In the genomic region with DNA sequence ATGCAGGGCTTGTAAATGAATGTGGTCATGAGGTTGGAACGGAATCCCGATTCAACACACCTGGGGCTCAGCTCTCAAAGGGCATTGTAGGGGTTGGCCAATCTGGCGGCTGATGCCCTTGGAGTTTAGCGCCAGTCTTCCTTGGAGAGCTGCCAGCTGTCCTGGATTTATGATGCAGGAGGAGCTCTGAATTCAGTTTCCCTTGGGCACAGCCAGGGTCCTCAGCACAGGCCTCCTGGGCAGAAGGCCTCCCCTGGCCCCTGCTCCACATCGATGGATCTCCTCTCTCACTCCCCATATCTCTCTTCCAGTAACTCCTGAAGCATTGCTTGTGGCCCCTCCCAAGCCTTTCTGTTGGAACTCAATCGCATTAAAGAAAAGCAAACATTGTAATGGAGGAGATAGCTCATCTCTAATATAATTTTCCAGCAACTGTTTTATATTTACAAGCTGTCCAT, we compare ENCODE assay signal across 8 cellular contexts. TPM values are rescaled to one million over a fixed set of nuclear protein-coding genes. Genes with fewer than 3 reads are reported as not detected.
A peak's percentile ranks its signal among the peaks of the same experiment; 100 is the strongest.
DNase-seq lines count a peak whose midpoint lies in the region; FAIRE-seq and TF ChIP-seq lines count a peak whose summit lies in the region.

No MANE protein-coding gene starts in this region.

- H3K4me3 ChIP-seq in adrenal gland (no peak overlapping the region), small intestine (ENCODE audit: low read depth in 1 of 2, low read length in 2 of 2) (no peak overlapping the region)

- no peak for TF ChIP-seq CTCF in adrenal gland (IDR thresholded peaks at IDR 0.05)

- H3K36me3 Mint-ChIP-seq in activated CD4-positive, alpha-beta T cell treated with anti-CD3 and anti-CD28 coated beads, Interleukin-2, amount 10 ng/mL, durations not matched to agents 24 days and 14 days (ENCODE audit: low read depth): no peaks in the 10 kb centered on the region

- H3K9me3 ChIP-seq in adrenal gland (replicated peaks in 1 of 3): no peaks in the 10 kb centered on the region
- no peaks in the 10 kb centered on the region for H3K9me3 ChIP-seq in small intestine (ENCODE audit: control insufficient read depth, low read depth)

- intact Hi-C loops in activated CD4-positive, alpha-beta T cell treated with anti-CD3 and anti-CD28 coated beads, Interleukin-2, amount 10 ng/mL, durations not matched to agents 24 days and 14 days (cut with micrococcal nuclease): loop anchor here (2.0 kb wide), 1 partner anchor 17 kb away; no protein-coding TSS in a partner anchor
- intact Hi-C loops in adrenal gland (cut with DNase I): no loop called here

- H3K4me3 Mint-ChIP-seq in activated CD4-positive, alpha-beta T cell treated with anti-CD3 and anti-CD28 coated beads, Interleukin-2, amount 10 ng/mL, durations not matched to agents 24 days and 14 days: peak overlapping the region; percentile 50

- peaks cover 8 to 30% of the 10 kb centered on the region in 2 donors for H3K4me1 ChIP-seq in adrenal gland (replicated peaks in 1 of 2)
- H3K4me1 ChIP-seq in small intestine (ENCODE audit: control insufficient read depth in 2 of 2, insufficient read depth in 1 of 2, low read depth in 1 of 2, low read length in 1 of 2): peaks cover 3 to 7% of the 10 kb centered on the region in 2 donors

- H3K9me3 Mint-ChIP-seq in activated CD4-positive, alpha-beta T cell treated with anti-CD3 and anti-CD28 coated beads, Interleukin-2, amount 10 ng/mL, durations not matched to agents 24 days and 14 days: no peaks in the 10 kb centered on the region

- H3K27me3 ChIP-seq in adrenal gland (no peaks in the 10 kb centered on the region), small intestine (ENCODE audit: control insufficient read depth in 2 of 2, insufficient read depth in 2 of 2, low read length in 2 of 2) (no peaks in the 10 kb centered on the region)

- FAIRE-seq in small intestine (lab: Jason Lieb, UNC): no peak

- peaks cover 15% of the 10 kb centered on the region for H3K4me1 Mint-ChIP-seq in activated CD4-positive, alpha-beta T cell treated with anti-CD3 and anti-CD28 coated beads, Interleukin-2, amount 10 ng/mL, durations not matched to agents 24 days and 14 days

- H3K27ac ChIP-seq in adrenal gland (no peak overlapping the region), small intestine (ENCODE audit: low read depth in 1 of 2, low read length in 1 of 2) (no peak overlapping the region)

- no peak overlapping the region for H3K27ac Mint-ChIP-seq in activated CD4-positive, alpha-beta T cell treated with anti-CD3 and anti-CD28 coated beads, Interleukin-2, amount 10 ng/mL, durations not matched to agents 24 days and 14 days

- 40 to 51% (median 48%) methylated on average over 5 to 6 of the region's 6 CpGs for WGBS in adrenal gland, 4 donors
- WGBS in small intestine, 3 donors: 15 to 58% (median 31%) methylated on average over 6 of the region's 6 CpGs

- peaks cover 55% of the 10 kb centered on the region for H3K27me3 Mint-ChIP-seq in activated CD4-positive, alpha-beta T cell treated with anti-CD3 and anti-CD28 coated beads, Interleukin-2, amount 10 ng/mL, durations not matched to agents 24 days and 14 days

- DNase-seq in activated CD4-positive, alpha-beta T cell treated with anti-CD3 and anti-CD28 coated beads, Interleukin-2, amount 10 ng/mL, durations not matched to agents 24 days and 14 days: no peak
- DNase-seq in activated CD4-positive, alpha-beta T cell treated with anti-CD3 and anti-CD28 coated beads for 4 hours: no peak
- DNase-seq in NCI-H345 treated with DMSO at 0.1 percent for 48 hours (lab: John Stamatoyannopoulos, UW; ENCODE audit: unreplicated experiment) (peak; percentile 81), adrenal gland (peak; percentile 83 to 90 (median 87)), small intestine (peak; percentile 93), AG20443 (ENCODE audit: low spot score) (no peak), NCI-H1930 (lab: John Stamatoyannopoulos, UW) (no peak), NAMALWA (ENCODE audit: low spot score) (no peak)

- no peaks in the 10 kb centered on the region for H3K36me3 ChIP-seq in adrenal gland (replicated peaks in 1 of 2)
- no peaks in the 10 kb centered on the region for H3K36me3 ChIP-seq in small intestine (ENCODE audit: control insufficient read depth in 2 of 2, insufficient read depth in 2 of 2, low read length in 2 of 2)

- no peak for TF ChIP-seq POLR2A in adrenal gland (IDR thresholded peaks at IDR 0.05)

RNA-seq across cellular contexts. Expression of gene CYTH3, which starts 1.0 kb away (rescaled TPM):
- total RNA-seq in activated CD4-positive, alpha-beta T cell treated with anti-CD3 and anti-CD28 coated beads, Interleukin-2, amount 10 ng/mL, durations not matched to agents 24 days and 14 days: 0.65 and 1.3 TPM in 2 replicates
- 10 to 100 TPM; 11.4 to 34.3 (median 18.7) TPM for total RNA-seq in adrenal gland
- polyA plus RNA-seq in adrenal gland: 10 to 100 TPM in 1 of 3 donors, 1 to 10 TPM in 2; 7.9 to 12.9 (median 9.5) TPM
- polyA plus RNA-seq in small intestine: 10 to 100 TPM; 21.3 to 24.6 (median 24.2) TPM

Comparison
In these comparisons a context has a peak if more than half of its experiments do, and no peak if none do; other contexts are left out.
1. DNase-seq: peak in NCI-H345 treated with DMSO at 0.1 percent for 48 hours (single experiment), adrenal gland (7 of 7) and small intestine (single experiment); none in activated CD4-positive, alpha-beta T cell treated with anti-CD3 and anti-CD28 coated beads, Interleukin-2, amount 10 ng/mL, durations not matched to agents 24 days and 14 days (single experiment), activated CD4-positive, alpha-beta T cell treated with anti-CD3 and anti-CD28 coated beads for 4 hours (0 of 2), AG20443 (single experiment), NCI-H1930 (0 of 2) and NAMALWA (single experiment).